12 cellular contexts compared by ENCODE assay signal in genomic region chr15:69126054-69126469, GRCh38. TPM values are rescaled to one million over a fixed set of nuclear protein-coding genes. Genes with fewer than 3 reads are reported as not detected.
DNase-seq lines count a peak whose midpoint lies in the region; ATAC-seq and TF ChIP-seq lines count a peak whose summit lies in the region.
"Had no signal": no experiment of that assay in that cellular context is flagged by ENCODE, and none has a peak within 500 bp of the region (broad histone marks: within the 10 kb centered on the region; RNA-seq: fewer than 3 reads in every experiment).

No MANE protein-coding gene starts in this region.

- H3K4me2 ChIP-seq in neural progenitor cell, result no peak overlapping the region

- H3K4me3 ChIP-seq in colonic mucosa, result no peak overlapping the region
- H3K4me3 ChIP-seq in neural progenitor cell, result no peak overlapping the region

- H3K36me3 ChIP-seq in colonic mucosa (no peaks in the 10 kb centered on the region), neural progenitor cell (no peaks in the 10 kb centered on the region)

- H4K20me1 ChIP-seq in neural progenitor cell (ENCODE audit: low read depth), result no peaks in the 10 kb centered on the region

- H3K9me3 ChIP-seq in colonic mucosa (no peaks in the 10 kb centered on the region), neural progenitor cell (ENCODE audit: low read depth) (no peaks in the 10 kb centered on the region)

- no peaks in the 10 kb centered on the region for H3K9me3 Mint-ChIP-seq in neural progenitor cell
- H3K9me3 Mint-ChIP-seq: IgD-negative memory B cell; stimulated activated naive CD8-positive, alpha-beta T cell treated with anti-CD3 and anti-CD28 coated beads, Interleukin-15, Interleukin-2, amounts not matched to agents 100 ng/mL and 50 ng/mL, for 24 hours had no signal

- no peaks in the 10 kb centered on the region for H3K27me3 ChIP-seq in colonic mucosa
- peaks cover 3% of the 10 kb centered on the region for H3K27me3 ChIP-seq in neural progenitor cell

- H3K27ac Mint-ChIP-seq in neural progenitor cell, result no peak overlapping the region
- H3K27ac Mint-ChIP-seq: IgD-negative memory B cell; stimulated activated naive CD8-positive, alpha-beta T cell treated with anti-CD3 and anti-CD28 coated beads, Interleukin-15, Interleukin-2, amounts not matched to agents 100 ng/mL and 50 ng/mL, for 24 hours had no signal

- intact Hi-C loops in colonic mucosa (cut with DNase I), result no loop called here

- H3K79me2 ChIP-seq in neural progenitor cell (ENCODE audit: low read depth), result no peaks in the 10 kb centered on the region

- no peak overlapping the region for H2AFZ ChIP-seq in neural progenitor cell (replicated peaks)

- H3K4me1 ChIP-seq in colonic mucosa, result no peaks in the 10 kb centered on the region
- H3K4me1 ChIP-seq in neural progenitor cell, result no peaks in the 10 kb centered on the region

- H3F3A ChIP-seq in neural progenitor cell (ENCODE audit: low read depth), result no peaks in the 10 kb centered on the region

- peaks cover 14% of the 10 kb centered on the region for H3K27me3 Mint-ChIP-seq in neural progenitor cell (ENCODE audit: insufficient read depth, low read depth)
- H3K27me3 Mint-ChIP-seq: stimulated activated naive CD8-positive, alpha-beta T cell treated with anti-CD3 and anti-CD28 coated beads, Interleukin-15, Interleukin-2, amounts not matched to agents 100 ng/mL and 50 ng/mL, for 24 hours had no signal

- H3K4me1 Mint-ChIP-seq in neural progenitor cell, result peaks cover 12% of the 10 kb centered on the region

- H3K27ac ChIP-seq in colonic mucosa (no peak overlapping the region), neural progenitor cell (no peak overlapping the region)

- peak overlapping the region; percentile 39 for H3K4me3 Mint-ChIP-seq in neural progenitor cell
- H3K4me3 Mint-ChIP-seq: IgD-negative memory B cell; stimulated activated naive CD8-positive, alpha-beta T cell treated with anti-CD3 and anti-CD28 coated beads, Interleukin-15, Interleukin-2, amounts not matched to agents 100 ng/mL and 50 ng/mL, for 24 hours had no signal

- DNase-seq in NCI-H1417 (lab: John Stamatoyannopoulos, UW), result peak in 2 of 3 experiments; percentile 29 to 61
- no peak for DNase-seq in NCI-H1417 treated with DMSO at 0.1 percent for 48 hours (lab: John Stamatoyannopoulos, UW)
- peak; percentile 88 for DNase-seq in MV-4-11 (lab: John Stamatoyannopoulos, UW)
- DNase-seq in colonic mucosa, result peak; percentile 35
- no peak for DNase-seq in neural progenitor cell (ENCODE audit: low spot score)
- DNase-seq in activated T-cell treated with anti-CD3 and anti-CD28 coated beads, Interleukin-2, amount 50 U/mL, for 48 hours, result no peak
- DNase-seq: NCI-H526 treated with DMSO at 0.1 percent for 48 hours; stimulated activated CD4-positive, alpha-beta T cell treated with anti-CD3 and anti-CD28 coated beads, Interleukin-15, amount 100 ng/mL, for 24 hours had no signal

- no peak for ATAC-seq in HG03280 (IDR thresholded peaks at IDR 0.05; ENCODE audit: unreplicated experiment)
- no peak for ATAC-seq in HG02840 (IDR thresholded peaks at IDR 0.05; ENCODE audit: low FRiP score, unreplicated experiment)

- H3K36me3 Mint-ChIP-seq in neural progenitor cell, result no peaks in the 10 kb centered on the region
- H3K36me3 Mint-ChIP-seq: IgD-negative memory B cell had no signal

- H3K9ac ChIP-seq in colonic mucosa (ENCODE audit: low read depth in 2 of 2, low read length in 2 of 2), result no peak overlapping the region
- no peak overlapping the region for H3K9ac ChIP-seq in neural progenitor cell

- TF ChIP-seq CTCF in colonic mucosa (IDR thresholded peaks at IDR 0.05), result no peak
- no peak for TF ChIP-seq CTCF in neural progenitor cell (IDR thresholded peaks at IDR 0.05)

RNA-seq across cellular contexts. Expression of gene GLCE, which starts 34.4 kb away (rescaled TPM):
- 10 to 100 TPM; 28.0 to 61.1 TPM for total RNA-seq in colonic mucosa
- 11.3 and 22.7 TPM in 2 replicates for total RNA-seq in neural progenitor cell (ENCODE audit: low replicate concordance)

Comparison
In these comparisons a context has a peak if more than half of its experiments do, and no peak if none do; other contexts are left out.
1. DNase-seq: peak in NCI-H1417 (2 of 3), MV-4-11 (single experiment) and colonic mucosa (single experiment); none in NCI-H1417 treated with DMSO at 0.1 percent for 48 hours (single experiment), neural progenitor cell (single experiment) and activated T-cell treated with anti-CD3 and anti-CD28 coated beads, Interleukin-2, amount 50 U/mL, for 48 hours (0 of 2).